In the genomic region with DNA sequence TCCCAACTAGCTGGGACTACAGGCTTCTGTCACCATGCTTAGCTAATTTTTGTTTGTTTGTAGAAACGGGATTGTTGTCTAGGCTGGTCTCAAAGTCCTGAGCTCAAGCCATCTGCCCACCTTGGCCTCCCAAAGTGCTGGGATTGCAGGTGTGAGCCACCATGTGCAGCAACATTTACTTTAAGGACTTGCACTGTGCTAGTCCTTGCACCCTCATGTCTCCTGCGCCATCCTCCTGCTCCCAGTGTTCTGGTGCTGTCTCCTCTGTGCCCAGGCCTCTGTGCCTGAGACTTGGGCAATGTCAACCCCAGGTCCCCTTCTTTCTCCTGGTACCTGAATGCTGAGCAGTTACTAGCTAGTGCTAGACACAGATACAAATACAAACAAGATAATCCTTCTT, we compare ENCODE assay signal across 1 cellular context.
TF ChIP-seq lines count a peak whose summit lies in the region.

No MANE protein-coding gene starts in this region.

TF ChIP-seq in IMR-90, 13 proteins besides CTCF, POLR2A, EP300 and RAD21:
- TF ChIP-seq RCOR1 (IDR thresholded peaks at IDR 0.05; ENCODE audit: insufficient replicate concordance, low read length) (no peak), MAZ (IDR thresholded peaks at IDR 0.05; ENCODE audit: borderline replicate concordance, low read depth, low read length) (no peak), MXI1 (IDR thresholded peaks at IDR 0.05; ENCODE audit: borderline replicate concordance, low read depth, low read length) (no peak), SMC3 (IDR thresholded peaks at IDR 0.05; ENCODE audit: low read depth, low read length) (no peak), MAFK (IDR thresholded peaks at IDR 0.05; ENCODE audit: low read depth, low read length) (no peak), NFE2L2 (IDR thresholded peaks at IDR 0.05; ENCODE audit: low read depth, low read length) (no peak), CHD1 (IDR thresholded peaks at IDR 0.05; ENCODE audit: low read depth, low read length) (no peak), CEBPB (IDR thresholded peaks at IDR 0.05; ENCODE audit: low read depth, low read length) (no peak), RFX5 (IDR thresholded peaks at IDR 0.05; ENCODE audit: low read depth, low read length) (no peak), BHLHE40 (IDR thresholded peaks at IDR 0.05; ENCODE audit: low read depth, low read length) (no peak), FOS (IDR thresholded peaks at IDR 0.05; ENCODE audit: low read depth, low read length) (no peak), USF2 (IDR thresholded peaks at IDR 0.05; ENCODE audit: low read depth, low read length) (no peak)
- TF ChIP-seq, protein P1, sequence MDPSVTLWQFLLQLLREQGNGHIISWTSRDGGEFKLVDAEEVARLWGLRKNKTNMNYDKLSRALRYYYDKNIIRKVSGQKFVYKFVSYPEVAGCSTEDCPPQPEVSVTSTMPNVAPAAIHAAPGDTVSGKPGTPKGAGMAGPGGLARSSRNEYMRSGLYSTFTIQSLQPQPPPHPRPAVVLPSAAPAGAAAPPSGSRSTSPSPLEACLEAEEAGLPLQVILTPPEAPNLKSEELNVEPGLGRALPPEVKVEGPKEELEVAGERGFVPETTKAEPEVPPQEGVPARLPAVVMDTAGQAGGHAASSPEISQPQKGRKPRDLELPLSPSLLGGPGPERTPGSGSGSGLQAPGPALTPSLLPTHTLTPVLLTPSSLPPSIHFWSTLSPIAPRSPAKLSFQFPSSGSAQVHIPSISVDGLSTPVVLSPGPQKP (IDR thresholded peaks at IDR 0.05; ENCODE audit: borderline replicate concordance, low read depth, low read length) = no peak
